Comparison of ENCODE assay signal across 14 cellular contexts in the genomic region with DNA sequence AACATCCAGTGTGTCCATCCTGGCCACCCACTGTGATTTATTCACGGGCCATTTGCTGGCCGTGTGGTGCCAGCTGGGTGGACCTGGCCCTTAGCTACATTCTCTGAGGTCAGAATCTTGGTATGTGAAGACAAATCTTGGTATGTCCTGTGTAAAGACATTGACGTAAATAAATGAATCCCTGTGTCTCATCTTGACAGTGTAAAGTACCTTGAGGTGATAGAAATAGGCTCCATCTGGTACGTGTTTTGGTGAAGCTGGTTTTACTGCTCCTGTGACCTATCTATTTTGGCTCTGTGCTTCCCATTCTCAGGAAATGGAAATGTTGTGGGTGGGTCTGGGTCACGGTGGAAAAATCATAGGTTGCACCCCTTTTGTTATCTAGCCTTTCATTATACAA.
A peak's percentile ranks its signal among the peaks of the same experiment; 100 is the strongest.
DNase-seq lines count a peak whose midpoint lies in the region; ATAC-seq and TF ChIP-seq lines count a peak whose summit lies in the region.
"Had no signal": no experiment of that assay in that cellular context is flagged by ENCODE, and none has a peak within 500 bp of the region (broad histone marks: within the 10 kb centered on the region; RNA-seq: fewer than 3 reads in every experiment).

No MANE protein-coding gene starts in this region.

- H3K9me3 ChIP-seq in mesenchymal stem cell (ENCODE audit: control insufficient read depth, low read length) = no peaks in the 10 kb centered on the region
- H3K9me3 ChIP-seq: HAP-1 had no signal

- H3K79me1 ChIP-seq in mesenchymal stem cell (replicated peaks; ENCODE audit: low read length, poor library complexity, severe bottlenecking) = no peaks in the 10 kb centered on the region

- no peak overlapping the region for H2AFZ ChIP-seq in mesenchymal stem cell (ENCODE audit: low read depth, low read length)

- no peak overlapping the region for H4K91ac ChIP-seq in mesenchymal stem cell (ENCODE audit: low read length)

- no peak overlapping the region for H3K14ac ChIP-seq in mesenchymal stem cell (ENCODE audit: low read length in 2 of 2)

- H3K4me3 ChIP-seq in AG10803 (ENCODE audit: low read length) = no peak overlapping the region
- H3K4me3 ChIP-seq in HFF-Myc (replicated peaks; ENCODE audit: low read depth, low read length) = no peak overlapping the region
- no peak overlapping the region for H3K4me3 ChIP-seq in mesenchymal stem cell (ENCODE audit: insufficient read depth in 1 of 2, low read depth in 1 of 2, low read length in 2 of 2)
- H3K4me3 ChIP-seq: HAP-1 had no signal

- H3K9ac ChIP-seq in mesenchymal stem cell (ENCODE audit: low read length) = no peak overlapping the region

- peak overlapping the region in 1 of 2 experiments; percentile 21 for H3K18ac ChIP-seq in mesenchymal stem cell (ENCODE audit: low read depth in 1 of 2, low read length in 2 of 2)

- H4K8ac ChIP-seq in mesenchymal stem cell (ENCODE audit: low read length) = no peak overlapping the region

- no peak overlapping the region for H3K4me2 ChIP-seq in mesenchymal stem cell (ENCODE audit: low read length, poor library complexity, severe bottlenecking)

- no peak overlapping the region for H3K23ac ChIP-seq in mesenchymal stem cell (ENCODE audit: low read length in 2 of 2)

- peak; percentile 44 for DNase-seq in AG10803 (ENCODE audit: low read depth)
- DNase-seq in HFF-Myc (ENCODE audit: extremely low read depth, low read depth) = peak; percentile 81
- DNase-seq in cerebellar cortex (ENCODE audit: low spot score) = peak; percentile 20
- peak; percentile 59 for DNase-seq in mesenchymal stem cell
- no peak for DNase-seq in activated naive CD4-positive, alpha-beta T cell (lab: John Stamatoyannopoulos, UW)
- no peak for DNase-seq in SHP77 treated with DMSO at 0.1 percent for 48 hours (lab: John Stamatoyannopoulos, UW)
- DNase-seq: ACHN, COR-L47, NCI-H187 treated with DMSO at 0.1 percent for 48 hours, RPMI8226 had no signal

- no peak for ATAC-seq in GM18520 (IDR thresholded peaks at IDR 0.05; ENCODE audit: unreplicated experiment)
- ATAC-seq in HG02759 (IDR thresholded peaks at IDR 0.05; ENCODE audit: unreplicated experiment) = no peak

- peaks cover 3 to 4% of the 10 kb centered on the region in 2 experiments for H3K27me3 ChIP-seq in mesenchymal stem cell (ENCODE audit: control insufficient read depth in 1 of 2, insufficient read depth in 1 of 2, low read length in 2 of 2)

- WGBS in mesenchymal stem cell = 45% methylated on average over 4 of the region's 5 CpGs

- no peak overlapping the region for H3K4ac ChIP-seq in mesenchymal stem cell (ENCODE audit: low read depth in 1 of 2, low read length in 2 of 2)

- H3K36me3 ChIP-seq in mesenchymal stem cell (ENCODE audit: control insufficient read depth in 1 of 2, insufficient read depth in 2 of 2, low read depth in 1 of 2, low read length in 2 of 2) = no peaks in the 10 kb centered on the region
- H3K36me3 ChIP-seq: HAP-1 had no signal

- H3K27ac ChIP-seq in mesenchymal stem cell (ENCODE audit: low read length, poor library complexity, severe bottlenecking) = no peak overlapping the region
- H3K27ac ChIP-seq: HL-60 had no signal

- no peak overlapping the region for H2AK5ac ChIP-seq in mesenchymal stem cell (ENCODE audit: low read length, severe bottlenecking)

- no peak overlapping the region for H2BK5ac ChIP-seq in mesenchymal stem cell (ENCODE audit: low read depth, low read length, poor library complexity, severe bottlenecking)

- H2BK15ac ChIP-seq in mesenchymal stem cell (ENCODE audit: low read depth, poor library complexity, severe bottlenecking) = no peak overlapping the region

- peaks cover 3% of the 10 kb centered on the region for H3K4me1 ChIP-seq in mesenchymal stem cell (ENCODE audit: control insufficient read depth, insufficient read depth, low read depth, low read length)
- H3K4me1 ChIP-seq: HAP-1 had no signal

- no peak overlapping the region for H2BK12ac ChIP-seq in mesenchymal stem cell (ENCODE audit: low read length in 2 of 2)

- H2BK120ac ChIP-seq in mesenchymal stem cell (ENCODE audit: low read depth, low read length) = no peak overlapping the region

- no peak for TF ChIP-seq CTCF in AG10803 (conservative IDR thresholded peaks at IDR 0.05; ENCODE audit: low read length)
- no peak for TF ChIP-seq CTCF in HFF-Myc (IDR thresholded peaks at IDR 0.05; ENCODE audit: low read depth, low read length, missing control alignments)

Comparison
In these comparisons a context has a peak if more than half of its experiments do, and no peak if none do; other contexts are left out.
1. DNase-seq: peak in AG10803 (single experiment), HFF-Myc (single experiment), cerebellar cortex (single experiment) and mesenchymal stem cell (single experiment); none in activated naive CD4-positive, alpha-beta T cell (0 of 4) and SHP77 treated with DMSO at 0.1 percent for 48 hours (single experiment).